11 cellular contexts compared by ENCODE assay signal in the genomic region with DNA sequence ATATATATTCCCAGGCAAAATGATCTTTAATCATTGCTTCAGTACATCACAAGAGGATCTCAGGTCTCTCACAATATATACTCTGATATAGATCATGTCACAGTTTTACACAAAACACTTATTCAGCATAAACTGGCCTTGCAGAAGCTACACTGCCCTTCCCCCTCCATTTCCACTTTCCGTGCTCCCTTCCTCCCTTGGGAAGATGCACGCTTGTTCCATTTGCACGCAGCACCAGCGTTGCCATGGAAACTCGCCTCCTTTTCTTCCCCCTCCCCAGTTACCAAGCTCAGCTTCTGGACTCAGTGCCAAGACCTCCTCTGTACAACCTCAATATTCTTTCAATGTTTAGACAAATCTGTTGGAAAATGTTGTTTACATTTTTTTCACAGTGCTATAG.
DNase-seq lines count a peak whose midpoint lies in the region; ATAC-seq and TF ChIP-seq lines count a peak whose summit lies in the region.
"Had no signal": no experiment of that assay in that cellular context is flagged by ENCODE, and none has a peak within 500 bp of the region (broad histone marks: within the 10 kb centered on the region; RNA-seq: fewer than 3 reads in every experiment).

No MANE protein-coding gene starts in this region.

- no peaks in the 10 kb centered on the region for H3K9me3 ChIP-seq in breast epithelium
- H3K9me3 ChIP-seq: sigmoid colon had no signal

- no peak overlapping the region for H3K4me3 ChIP-seq in breast epithelium

- peaks cover 56% of the 10 kb centered on the region for H3K4me1 Mint-ChIP-seq in nephron progenitor cell
- H3K4me1 Mint-ChIP-seq in activated T-helper 2 cell treated with anti-CD3 and anti-CD28 coated beads, Interferon-gamma antibody, Interleukin-2, Interleukin-4, amounts not matched to agents 10 μg/mL and 5 μg/mL and 100 μg/mL, durations not matched to agents 14 hours and 24 hours and 36 hours (ENCODE audit: low read depth): no peaks in the 10 kb centered on the region

- no peaks in the 10 kb centered on the region for H3K36me3 Mint-ChIP-seq in nephron progenitor cell (ENCODE audit: low read depth)
- no peaks in the 10 kb centered on the region for H3K36me3 Mint-ChIP-seq in activated T-helper 2 cell treated with anti-CD3 and anti-CD28 coated beads, Interferon-gamma antibody, Interleukin-2, Interleukin-4, amounts not matched to agents 10 μg/mL and 5 μg/mL and 100 μg/mL, durations not matched to agents 14 hours and 24 hours and 36 hours (ENCODE audit: low read depth)

- no peaks in the 10 kb centered on the region for H3K27me3 Mint-ChIP-seq in nephron progenitor cell (ENCODE audit: low read depth, poor library complexity)
- H3K27me3 Mint-ChIP-seq in activated T-helper 2 cell treated with anti-CD3 and anti-CD28 coated beads, Interferon-gamma antibody, Interleukin-2, Interleukin-4, amounts not matched to agents 10 μg/mL and 5 μg/mL and 100 μg/mL, durations not matched to agents 14 hours and 24 hours and 36 hours (ENCODE audit: low read depth): no peaks in the 10 kb centered on the region

- TF ChIP-seq CTCF in nephron progenitor cell (IDR thresholded peaks at IDR 0.05) (no peak), breast epithelium (IDR thresholded peaks at IDR 0.05) (no peak)

- no peaks in the 10 kb centered on the region for H3K4me1 ChIP-seq in breast epithelium

- H3K36me3 ChIP-seq in breast epithelium: no peaks in the 10 kb centered on the region
- H3K36me3 ChIP-seq: sigmoid colon had no signal

- no peak overlapping the region for H3K27ac Mint-ChIP-seq in nephron progenitor cell
- H3K27ac Mint-ChIP-seq in activated T-helper 2 cell treated with anti-CD3 and anti-CD28 coated beads, Interferon-gamma antibody, Interleukin-2, Interleukin-4, amounts not matched to agents 10 μg/mL and 5 μg/mL and 100 μg/mL, durations not matched to agents 14 hours and 24 hours and 36 hours: no peak overlapping the region

- peak overlapping the region; percentile 40 for H3K4me3 Mint-ChIP-seq in nephron progenitor cell
- H3K4me3 Mint-ChIP-seq in activated T-helper 2 cell treated with anti-CD3 and anti-CD28 coated beads, Interferon-gamma antibody, Interleukin-2, Interleukin-4, amounts not matched to agents 10 μg/mL and 5 μg/mL and 100 μg/mL, durations not matched to agents 14 hours and 24 hours and 36 hours (ENCODE audit: low read depth): no peak overlapping the region

- ATAC-seq in GM21528 (IDR thresholded peaks at IDR 0.05; ENCODE audit: low FRiP score, unreplicated experiment): no peak

- H3K9me3 Mint-ChIP-seq in nephron progenitor cell: peaks cover 1% of the 10 kb centered on the region
- no peaks in the 10 kb centered on the region for H3K9me3 Mint-ChIP-seq in activated T-helper 2 cell treated with anti-CD3 and anti-CD28 coated beads, Interferon-gamma antibody, Interleukin-2, Interleukin-4, amounts not matched to agents 10 μg/mL and 5 μg/mL and 100 μg/mL, durations not matched to agents 14 hours and 24 hours and 36 hours

- H3K27ac ChIP-seq in breast epithelium: no peak overlapping the region
- H3K27ac ChIP-seq: sigmoid colon had no signal

- H3K27me3 ChIP-seq in breast epithelium: no peaks in the 10 kb centered on the region
- H3K27me3 ChIP-seq: sigmoid colon had no signal

- intact Hi-C loops in activated T-helper 2 cell treated with anti-CD3 and anti-CD28 coated beads, Interferon-gamma antibody, Interleukin-2, Interleukin-4, amounts not matched to agents 10 μg/mL and 5 μg/mL and 100 μg/mL, durations not matched to agents 14 hours and 24 hours and 36 hours (cut with micrococcal nuclease): no loop called here
- intact Hi-C loops in breast epithelium (cut with DNase I; ENCODE audit: low total_unique reads): no loop called here

- TF ChIP-seq POLR2A in breast epithelium (IDR thresholded peaks at IDR 0.05): no peak

- peak; percentile 5 for DNase-seq in DMS79 (lab: John Stamatoyannopoulos, UW)
- DNase-seq in NCI-H2227 (lab: John Stamatoyannopoulos, UW; ENCODE audit: unreplicated experiment): peak; percentile 90
- peak; percentile 50 for DNase-seq in dermis blood vessel endothelial cell
- DNase-seq in nephron progenitor cell: peak; percentile 70
- no peak for DNase-seq in activated T-helper 2 cell treated with anti-CD3 and anti-CD28 coated beads, Interferon-gamma antibody, Interleukin-2, Interleukin-4, amounts not matched to agents 10 μg/mL and 5 μg/mL and 100 μg/mL, durations not matched to agents 14 hours and 24 hours and 36 hours (ENCODE audit: low spot score)
- no peak for DNase-seq in breast epithelium (ENCODE audit: low spot score in 2 of 2)
- no peak for DNase-seq in NOMO-1 treated with dmso at 0.1 percent for 144 hours (lab: John Stamatoyannopoulos, UW; ENCODE audit: unreplicated experiment)
- DNase-seq: activated CD8-positive, alpha-beta memory T cell treated with anti-CD3 and anti-CD28 coated beads, Interleukin-2, amount 50 U/mL, for 48 hours; MV-4-11; sigmoid colon had no signal

Comparison
In these comparisons a context has a peak if more than half of its experiments do, and no peak if none do; other contexts are left out.
1. DNase-seq: peak in DMS79 (single experiment), NCI-H2227 (single experiment), dermis blood vessel endothelial cell (single experiment) and nephron progenitor cell (single experiment); none in activated T-helper 2 cell treated with anti-CD3 and anti-CD28 coated beads, Interferon-gamma antibody, Interleukin-2, Interleukin-4, amounts not matched to agents 10 μg/mL and 5 μg/mL and 100 μg/mL, durations not matched to agents 14 hours and 24 hours and 36 hours (single experiment), breast epithelium (0 of 2) and NOMO-1 treated with dmso at 0.1 percent for 144 hours (single experiment).